20 cellular contexts compared by ENCODE assay signal in the genomic region with DNA sequence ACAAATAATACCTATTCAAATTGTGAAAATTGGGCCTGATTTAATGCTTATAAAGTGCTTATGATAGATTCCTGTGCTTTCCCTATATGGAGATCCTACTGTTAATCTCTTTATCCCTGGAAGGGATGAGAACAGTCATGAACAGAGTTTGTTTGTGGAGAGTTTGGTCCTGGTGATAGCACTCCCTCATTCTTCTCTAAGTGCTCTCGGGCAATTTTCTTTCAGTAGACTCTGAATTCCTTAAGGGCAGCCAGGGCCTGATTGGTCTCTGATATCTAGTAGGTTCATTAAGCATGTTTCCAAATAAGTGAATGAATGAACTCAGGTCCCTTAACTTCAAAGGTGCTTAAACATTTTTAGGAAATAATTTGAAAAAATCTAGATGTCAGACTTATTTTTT.
DNase-seq lines count a peak whose midpoint lies in the region; TF ChIP-seq lines count a peak whose summit lies in the region.
"Had no signal": no experiment of that assay in that cellular context is flagged by ENCODE, and none has a peak within 500 bp of the region (broad histone marks: within the 10 kb centered on the region; RNA-seq: fewer than 3 reads in every experiment).

No MANE protein-coding gene starts in this region.

- H4K20me1 ChIP-seq in neural progenitor cell (ENCODE audit: low read depth): no peaks in the 10 kb centered on the region

- H3K4me3 ChIP-seq in breast epithelium (no peak overlapping the region), neural progenitor cell (no peak overlapping the region)

- DNase-seq in breast epithelium (ENCODE audit: low spot score in 2 of 2) (no peak), MCF 10A (ENCODE audit: unreplicated experiment) (no peak), islet precursor cell (peak; percentile 76), neural progenitor cell (ENCODE audit: low spot score) (peak; percentile 4), NCI-H1930 (lab: John Stamatoyannopoulos, UW) (no peak), HuH-7 (ENCODE audit: low spot score) (no peak), AG08396 (ENCODE audit: low spot score) (no peak), NOMO-1 (lab: John Stamatoyannopoulos, UW; ENCODE audit: unreplicated experiment in 2 of 2) (no peak)
- DNase-seq: ACHN; CD4-positive, alpha-beta memory T cell; DMS153; DMS79 treated with DMSO at 0.1 percent for 48 hours; EL; GDM1; GOT3; H9 had no signal

- no peaks in the 10 kb centered on the region for H3K36me3 ChIP-seq in breast epithelium
- no peaks in the 10 kb centered on the region for H3K36me3 ChIP-seq in neural progenitor cell

- TF ChIP-seq POLR2A in breast epithelium (IDR thresholded peaks at IDR 0.05): no peak

- peaks cover 4% of the 10 kb centered on the region for H3K4me1 Mint-ChIP-seq in MCF 10A (ENCODE audit: insufficient read depth, unreplicated experiment)
- peaks cover 11% of the 10 kb centered on the region for H3K4me1 Mint-ChIP-seq in neural progenitor cell
- H3K4me1 Mint-ChIP-seq: B cell; CD4-positive, alpha-beta memory T cell; IgD-negative memory B cell had no signal

- no peak overlapping the region for H3K4me2 ChIP-seq in neural progenitor cell

- no peaks in the 10 kb centered on the region for H3F3A ChIP-seq in neural progenitor cell (ENCODE audit: low read depth)

- no peaks in the 10 kb centered on the region for H3K9me3 ChIP-seq in breast epithelium
- H3K9me3 ChIP-seq in neural progenitor cell (ENCODE audit: low read depth): no peaks in the 10 kb centered on the region

- BruUV-seq in MCF 10A (replicated peaks; lab: Mats Ljungman, UMichigan): no TSS peak

- H3K27me3 Mint-ChIP-seq in MCF 10A (ENCODE audit: insufficient read depth, unreplicated experiment) (no peaks in the 10 kb centered on the region), neural progenitor cell (ENCODE audit: insufficient read depth, low read depth) (no peaks in the 10 kb centered on the region)
- H3K27me3 Mint-ChIP-seq: IgD-negative memory B cell had no signal

- H3K9ac ChIP-seq in neural progenitor cell: no peak overlapping the region

- H3K79me2 ChIP-seq in neural progenitor cell (ENCODE audit: low read depth): no peaks in the 10 kb centered on the region

- no peak overlapping the region for H3K27ac Mint-ChIP-seq in MCF 10A (ENCODE audit: low read depth, unreplicated experiment)
- H3K27ac Mint-ChIP-seq in neural progenitor cell: no peak overlapping the region
- H3K27ac Mint-ChIP-seq: B cell; CD4-positive, alpha-beta memory T cell; H9; IgD-negative memory B cell had no signal

- H3K27me3 ChIP-seq in breast epithelium (no peaks in the 10 kb centered on the region), neural progenitor cell (no peaks in the 10 kb centered on the region)

- POLR2A ChIA-PET in MCF 10A (lab: Yijun Ruan, JAX): no interaction called here

- H3K9me3 Mint-ChIP-seq in MCF 10A (ENCODE audit: unreplicated experiment) (no peaks in the 10 kb centered on the region), neural progenitor cell (no peaks in the 10 kb centered on the region)
- H3K9me3 Mint-ChIP-seq: CD4-positive, alpha-beta memory T cell; H9; IgD-negative memory B cell had no signal

- H3K27ac ChIP-seq in breast epithelium (peak overlapping the region; percentile 69 to 81), neural progenitor cell (no peak overlapping the region)
- H3K27ac ChIP-seq: 22Rv1, C4-2B had no signal

- peak overlapping the region; percentile 7 for H2AFZ ChIP-seq in neural progenitor cell (replicated peaks)

- H3K4me1 ChIP-seq in breast epithelium (peaks cover 0 to 6% of the 10 kb centered on the region in 2 donors), neural progenitor cell (peaks cover 16% of the 10 kb centered on the region)

- intact Hi-C loops in breast epithelium (cut with DNase I; ENCODE audit: low total_unique reads) (no loop called here), MCF 10A (cut with micrococcal nuclease) (no loop called here)

- TF ChIP-seq CTCF in breast epithelium (IDR thresholded peaks at IDR 0.05) (no peak), MCF 10A (IDR thresholded peaks at IDR 0.05; ENCODE audit: unreplicated experiment) (no peak), neural progenitor cell (IDR thresholded peaks at IDR 0.05) (no peak)

- no peaks in the 10 kb centered on the region for H3K36me3 Mint-ChIP-seq in MCF 10A (ENCODE audit: insufficient read depth, unreplicated experiment)
- H3K36me3 Mint-ChIP-seq in neural progenitor cell: no peaks in the 10 kb centered on the region
- H3K36me3 Mint-ChIP-seq: CD4-positive, alpha-beta memory T cell; IgD-negative memory B cell had no signal

- CTCF ChIA-PET in MCF 10A (lab: Yijun Ruan, JAX): interaction anchor here (0.9 to 1.1 kb wide), 2 partner anchors 24 to 28 kb away, joined by 3 to 5 read pairs; no protein-coding TSS in a partner anchor

- H3K4me3 Mint-ChIP-seq in MCF 10A (ENCODE audit: unreplicated experiment) (no peak overlapping the region), neural progenitor cell (no peak overlapping the region)
- H3K4me3 Mint-ChIP-seq: B cell; CD4-positive, alpha-beta memory T cell; H9; IgD-negative memory B cell had no signal

Comparison
In these comparisons a context has a peak if more than half of its experiments do, and no peak if none do; other contexts are left out.
1. DNase-seq: peak in islet precursor cell (single experiment) and neural progenitor cell (single experiment); none in breast epithelium (0 of 2), MCF 10A (single experiment), NCI-H1930 (0 of 2), HuH-7 (single experiment), AG08396 (single experiment) and NOMO-1 (0 of 2).